In the genomic region with DNA sequence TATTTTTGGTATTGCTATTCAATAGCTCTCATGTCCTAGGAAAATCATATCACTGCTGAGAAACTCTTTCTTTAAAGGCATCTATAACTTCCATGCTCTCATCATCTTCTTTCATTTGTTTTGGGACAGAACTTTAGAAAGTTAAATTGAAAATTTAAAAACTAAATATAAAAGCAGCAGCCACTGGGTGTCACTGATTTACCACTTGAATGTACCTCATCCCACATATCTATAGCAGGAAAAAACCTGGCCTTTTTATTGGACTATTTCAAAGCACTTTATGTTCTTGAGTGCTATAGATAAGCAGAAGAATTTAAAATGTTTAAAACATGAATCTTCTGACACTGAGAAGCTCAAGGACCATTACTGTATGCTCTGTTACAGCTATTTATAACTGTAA, we compare ENCODE assay signal across 14 cellular contexts.
DNase-seq lines count a peak whose midpoint lies in the region; ATAC-seq and TF ChIP-seq lines count a peak whose summit lies in the region.
"Had no signal": no experiment of that assay in that cellular context is flagged by ENCODE, and none has a peak within 500 bp of the region (broad histone marks: within the 10 kb centered on the region; RNA-seq: fewer than 3 reads in every experiment).

No MANE protein-coding gene starts in this region.

- H3K27ac ChIP-seq in SK-N-SH (ENCODE audit: low read depth in 2 of 2, low read length in 1 of 2) (no peak overlapping the region), smooth muscle cell (ENCODE audit: low read depth) (no peak overlapping the region)
- H3K27ac ChIP-seq: suprapubic skin had no signal

- no peak for ATAC-seq in omental fat pad (ENCODE audit: low FRiP score)
- ATAC-seq: GM12878 had no signal

- peak; percentile 71 for TF ChIP-seq RAD21 in SK-N-SH (IDR thresholded peaks at IDR 0.05; ENCODE audit: low read length)

- H3K27ac Mint-ChIP-seq in nephron progenitor cell: no peak overlapping the region

- POLR2A ChIA-PET in SK-N-SH (lab: Yijun Ruan, JAX): no interaction called here

- no peak overlapping the region for H3K4me2 ChIP-seq in SK-N-SH
- peak overlapping the region; percentile 60 for H3K4me2 ChIP-seq in smooth muscle cell

- TF ChIP-seq CTCF in SK-N-SH (IDR thresholded peaks at IDR 0.05) (peak; percentile 43), fibroblast of pulmonary artery (IDR thresholded peaks at IDR 0.05; ENCODE audit: low read length, missing control alignments) (peak; percentile 29), smooth muscle cell (IDR thresholded peaks at IDR 0.05; ENCODE audit: borderline replicate concordance, insufficient read depth, poor library complexity, severe bottlenecking) (peak; percentile 22), nephron progenitor cell (IDR thresholded peaks at IDR 0.05) (no peak), omental fat pad (IDR thresholded peaks at IDR 0.05) (no peak)

- CTCF ChIA-PET in SK-N-SH (lab: Yijun Ruan, JAX): interaction anchor here (0.7 to 6.0 kb wide), 15 partner anchors 9 to 756 kb away, joined by 3 to 39 read pairs (median 3); no protein-coding TSS in a partner anchor

- H3K27me3 Mint-ChIP-seq in nephron progenitor cell (ENCODE audit: low read depth, poor library complexity): no peaks in the 10 kb centered on the region

- H3K4me1 ChIP-seq in SK-N-SH (ENCODE audit: control insufficient read depth in 1 of 2, insufficient read depth in 2 of 2, low read depth in 1 of 2, low read length in 1 of 2) (no peaks in the 10 kb centered on the region), smooth muscle cell (ENCODE audit: low read depth) (no peaks in the 10 kb centered on the region)
- H3K4me1 ChIP-seq: suprapubic skin had no signal

- peaks cover 5% of the 10 kb centered on the region for H3K36me3 Mint-ChIP-seq in nephron progenitor cell (ENCODE audit: low read depth)

- no peaks in the 10 kb centered on the region for H3F3A ChIP-seq in SK-N-SH (replicated peaks; ENCODE audit: insufficient read depth)
- no peaks in the 10 kb centered on the region for H3F3A ChIP-seq in smooth muscle cell (ENCODE audit: low read depth)

- no peak overlapping the region for H3K4me3 Mint-ChIP-seq in nephron progenitor cell

- H3K79me2 ChIP-seq in SK-N-SH (ENCODE audit: insufficient read depth) (no peaks in the 10 kb centered on the region), smooth muscle cell (ENCODE audit: low read depth) (no peaks in the 10 kb centered on the region)

- no peak for TF ChIP-seq EP300 in SK-N-SH (IDR thresholded peaks at IDR 0.05; ENCODE audit: borderline replicate concordance in 1 of 2, low read depth in 1 of 2, low read length in 1 of 2)

- H3K9ac ChIP-seq in SK-N-SH (no peak overlapping the region), smooth muscle cell (ENCODE audit: low read depth) (no peak overlapping the region)

- H3K4me1 Mint-ChIP-seq in nephron progenitor cell: no peaks in the 10 kb centered on the region

- DNase-seq in DMS53 (lab: John Stamatoyannopoulos, UW): peak; percentile 21
- no peak for DNase-seq in DMS53 treated with DMSO at 0.1 percent for 48 hours (lab: John Stamatoyannopoulos, UW; ENCODE audit: unreplicated experiment)
- DNase-seq in SK-N-SH: peak; percentile 29
- DNase-seq in fibroblast of pulmonary artery (ENCODE audit: low read depth): peak; percentile 64
- no peak for DNase-seq in smooth muscle cell (lab: John Stamatoyannopoulos, UW; ENCODE audit: unreplicated experiment)
- no peak for DNase-seq in HUDEP-2 (lab: John Stamatoyannopoulos, UW; ENCODE audit: unreplicated experiment in 76 of 76)
- DNase-seq in nephron progenitor cell: no peak
- no peak for DNase-seq in omental fat pad (ENCODE audit: low spot score)
- DNase-seq: 8988T; activated CD8-positive, alpha-beta memory T cell treated with anti-CD3 and anti-CD28 coated beads for 24 hours; activated naive CD4-positive, alpha-beta T cell treated with anti-CD3 and anti-CD28 coated beads, Interleukin-2, amount 50 U/mL, for 16 hours; cortex of kidney had no signal

- H3K36me3 ChIP-seq in SK-N-SH (replicated peaks in 1 of 2; ENCODE audit: control insufficient read depth in 1 of 2, insufficient read depth in 2 of 2, low read length in 1 of 2) (no peaks in the 10 kb centered on the region), smooth muscle cell (ENCODE audit: low read depth) (no peaks in the 10 kb centered on the region)
- H3K36me3 ChIP-seq: suprapubic skin had no signal

- H3K9me3 Mint-ChIP-seq in nephron progenitor cell: peaks cover 31% of the 10 kb centered on the region

- H3K27me3 ChIP-seq in SK-N-SH (ENCODE audit: insufficient read depth): no peaks in the 10 kb centered on the region
- no peaks in the 10 kb centered on the region for H3K27me3 ChIP-seq in smooth muscle cell (ENCODE audit: low read depth)
- H3K27me3 ChIP-seq: suprapubic skin had no signal

- no peak overlapping the region for H2AFZ ChIP-seq in SK-N-SH (ENCODE audit: low read depth)
- no peak overlapping the region for H2AFZ ChIP-seq in smooth muscle cell (ENCODE audit: low read depth)

- H4K20me1 ChIP-seq in SK-N-SH (ENCODE audit: insufficient read depth) (no peaks in the 10 kb centered on the region), smooth muscle cell (ENCODE audit: low read depth) (no peaks in the 10 kb centered on the region)

- H3K9me2 ChIP-seq in SK-N-SH: no peaks in the 10 kb centered on the region

- H3K4me3 ChIP-seq in SK-N-SH (ENCODE audit: low read depth in 2 of 2, low read length in 1 of 2): no peak overlapping the region
- no peak overlapping the region for H3K4me3 ChIP-seq in fibroblast of pulmonary artery (replicated peaks; ENCODE audit: low read depth, low read length)
- no peak overlapping the region for H3K4me3 ChIP-seq in smooth muscle cell
- H3K4me3 ChIP-seq: GM12878, suprapubic skin had no signal

- H3K9me3 ChIP-seq in SK-N-SH: no peaks in the 10 kb centered on the region
- H3K9me3 ChIP-seq in smooth muscle cell (replicated peaks; ENCODE audit: low read depth): no peaks in the 10 kb centered on the region

TF ChIP-seq in SK-N-SH, 30 proteins besides CTCF, POLR2A, EP300 and RAD21:
- TF ChIP-seq SMC3 (IDR thresholded peaks at IDR 0.05; ENCODE audit: low read depth, low read length) (peak; percentile 35; the same call in 1 of the 2 replicates), TCF12 (IDR thresholded peaks at IDR 0.05) (no peak), FOSL2 (IDR thresholded peaks at IDR 0.05; ENCODE audit: borderline replicate concordance, low read depth) (no peak)
- TF ChIP-seq, protein P1, sequence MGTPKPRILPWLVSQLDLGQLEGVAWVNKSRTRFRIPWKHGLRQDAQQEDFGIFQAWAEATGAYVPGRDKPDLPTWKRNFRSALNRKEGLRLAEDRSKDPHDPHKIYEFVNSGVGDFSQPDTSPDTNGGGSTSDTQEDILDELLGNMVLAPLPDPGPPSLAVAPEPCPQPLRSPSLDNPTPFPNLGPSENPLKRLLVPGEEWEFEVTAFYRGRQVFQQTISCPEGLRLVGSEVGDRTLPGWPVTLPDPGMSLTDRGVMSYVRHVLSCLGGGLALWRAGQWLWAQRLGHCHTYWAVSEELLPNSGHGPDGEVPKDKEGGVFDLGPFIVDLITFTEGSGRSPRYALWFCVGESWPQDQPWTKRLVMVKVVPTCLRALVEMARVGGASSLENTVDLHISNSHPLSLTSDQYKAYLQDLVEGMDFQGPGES (IDR thresholded peaks at IDR 0.05; ENCODE audit: low read depth, low read length): no peak

Comparison
In these comparisons a context has a peak if more than half of its experiments do, and no peak if none do; other contexts are left out.
1. DNase-seq: peak in DMS53 (single experiment), SK-N-SH (single experiment) and fibroblast of pulmonary artery (single experiment); none in DMS53 treated with DMSO at 0.1 percent for 48 hours (single experiment), smooth muscle cell (single experiment), HUDEP-2 (0 of 76), nephron progenitor cell (single experiment) and omental fat pad (single experiment).
2. CTCF ChIP-seq: peak in SK-N-SH (single experiment), fibroblast of pulmonary artery (single experiment) and smooth muscle cell (single experiment); none in nephron progenitor cell (single experiment) and omental fat pad (0 of 3).